ENCODE assay signal across 2 cellular contexts in the genomic region with DNA sequence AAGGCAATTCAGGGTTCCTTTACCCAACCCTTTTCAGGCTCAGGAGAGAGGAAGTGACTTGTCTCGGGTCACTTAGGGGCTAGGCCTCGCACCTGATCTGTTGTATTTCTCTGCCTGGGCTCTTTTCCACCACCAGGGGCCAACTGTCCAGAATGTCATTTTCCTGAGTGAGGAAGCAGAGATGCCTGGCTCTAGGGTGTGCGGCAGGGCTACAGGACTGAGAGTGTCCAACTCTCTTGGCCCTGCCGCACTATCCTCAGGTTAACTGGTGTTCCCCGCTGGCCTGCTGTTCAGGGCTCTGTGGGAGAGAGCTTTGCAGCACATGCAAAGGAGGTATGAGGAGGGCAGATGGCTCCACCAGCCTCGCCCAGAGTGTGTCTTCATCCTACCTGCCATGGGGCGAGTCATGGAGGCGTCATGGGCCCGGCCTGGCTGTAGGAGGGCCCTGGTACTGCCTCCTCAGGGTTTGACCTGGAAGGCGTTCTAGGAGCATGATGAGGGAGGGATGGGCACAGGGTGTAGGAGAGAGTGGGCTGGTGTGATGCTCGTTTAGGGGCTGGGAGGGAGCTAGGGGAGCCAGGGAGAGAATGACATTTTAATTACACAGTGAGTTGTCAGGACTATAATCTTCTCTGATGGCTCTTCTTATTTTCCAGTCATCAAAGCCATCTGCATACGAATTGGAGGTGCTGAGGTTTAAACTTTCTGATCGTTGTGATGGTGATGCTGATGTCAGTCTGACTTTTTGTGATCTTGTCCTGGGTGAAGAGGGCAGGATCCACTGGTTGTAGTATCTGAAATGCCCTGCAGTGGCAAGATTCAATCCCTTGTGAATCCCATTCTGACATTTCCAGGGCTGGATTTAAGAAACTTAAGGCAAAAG.
TF ChIP-seq lines count a peak whose summit lies in the region.

No MANE protein-coding gene starts in this region.

TF ChIP-seq in GM12878, 131 proteins besides CTCF, POLR2A, EP300 and RAD21:
- TF ChIP-seq ZBED1 (IDR thresholded peaks at IDR 0.05; ENCODE audit: borderline replicate concordance) (no peak), RBBP5 (conservative IDR thresholded peaks at IDR 0.05) (no peak)

TF ChIP-seq in HepG2, 621 proteins besides CTCF, POLR2A, EP300 and RAD21 (continues in another document):
- peak; percentile 29; the same call in 1 of the 2 replicates for TF ChIP-seq STAG1 (CRISPR knock-in tag; IDR thresholded peaks at IDR 0.05)
- TF ChIP-seq ZNF891 (CRISPR knock-in tag; IDR thresholded peaks at IDR 0.05) = peak; percentile 74; the same call in 1 of the 2 replicates
- TF ChIP-seq, protein P1, sequence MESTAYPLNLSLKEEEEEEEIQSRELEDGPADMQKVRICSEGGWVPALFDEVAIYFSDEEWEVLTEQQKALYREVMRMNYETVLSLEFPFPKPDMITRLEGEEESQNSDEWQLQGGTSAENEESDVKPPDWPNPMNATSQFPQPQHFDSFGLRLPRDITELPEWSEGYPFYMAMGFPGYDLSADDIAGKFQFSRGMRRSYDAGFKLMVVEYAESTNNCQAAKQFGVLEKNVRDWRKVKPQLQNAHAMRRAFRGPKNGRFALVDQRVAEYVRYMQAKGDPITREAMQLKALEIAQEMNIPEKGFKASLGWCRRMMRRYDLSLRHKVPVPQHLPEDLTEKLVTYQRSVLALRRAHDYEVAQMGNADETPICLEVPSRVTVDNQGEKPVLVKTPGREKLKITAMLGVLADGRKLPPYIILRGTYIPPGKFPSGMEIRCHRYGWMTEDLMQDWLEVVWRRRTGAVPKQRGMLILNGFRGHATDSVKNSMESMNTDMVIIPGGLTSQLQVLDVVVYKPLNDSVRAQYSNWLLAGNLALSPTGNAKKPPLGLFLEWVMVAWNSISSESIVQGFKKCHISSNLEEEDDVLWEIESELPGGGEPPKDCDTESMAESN (CRISPR knock-in tag; conservative IDR thresholded peaks at IDR 0.05) = 0 out of 2 replicates have a peak, but pooled peaks have one; percentile 21
- no peak for TF ChIP-seq KLF11 (CRISPR knock-in tag; IDR thresholded peaks at IDR 0.05)
- TF ChIP-seq, protein P2, sequence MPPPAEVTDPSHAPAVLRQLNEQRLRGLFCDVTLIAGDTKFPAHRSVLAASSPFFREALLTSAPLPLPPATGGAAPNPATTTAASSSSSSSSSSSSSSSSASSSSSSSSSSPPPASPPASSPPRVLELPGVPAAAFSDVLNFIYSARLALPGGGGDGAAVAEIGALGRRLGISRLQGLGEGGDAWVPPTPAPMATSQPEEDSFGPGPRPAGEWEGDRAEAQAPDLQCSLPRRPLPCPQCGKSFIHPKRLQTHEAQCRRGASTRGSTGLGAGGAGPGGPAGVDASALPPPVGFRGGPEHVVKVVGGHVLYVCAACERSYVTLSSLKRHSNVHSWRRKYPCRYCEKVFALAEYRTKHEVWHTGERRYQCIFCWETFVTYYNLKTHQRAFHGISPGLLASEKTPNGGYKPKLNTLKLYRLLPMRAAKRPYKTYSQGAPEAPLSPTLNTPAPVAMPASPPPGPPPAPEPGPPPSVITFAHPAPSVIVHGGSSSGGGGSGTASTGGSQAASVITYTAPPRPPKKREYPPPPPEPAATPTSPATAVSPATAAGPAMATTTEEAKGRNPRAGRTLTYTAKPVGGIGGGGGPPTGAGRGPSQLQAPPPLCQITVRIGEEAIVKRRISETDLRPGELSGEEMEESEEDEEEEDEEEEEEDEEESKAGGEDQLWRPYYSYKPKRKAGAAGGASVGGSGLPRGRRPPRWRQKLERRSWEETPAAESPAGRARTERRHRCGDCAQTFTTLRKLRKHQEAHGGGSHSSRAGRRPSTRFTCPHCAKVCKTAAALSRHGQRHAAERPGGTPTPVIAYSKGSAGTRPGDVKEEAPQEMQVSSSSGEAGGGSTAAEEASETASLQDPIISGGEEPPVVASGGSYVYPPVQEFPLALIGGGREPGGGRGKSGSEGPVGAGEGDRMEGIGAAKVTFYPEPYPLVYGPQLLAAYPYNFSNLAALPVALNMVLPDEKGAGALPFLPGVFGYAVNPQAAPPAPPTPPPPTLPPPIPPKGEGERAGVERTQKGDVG (CRISPR knock-in tag; IDR thresholded peaks at IDR 0.05; ENCODE audit: borderline replicate concordance) = no peak
- no peak for TF ChIP-seq ZZZ3 (CRISPR knock-in tag; IDR thresholded peaks at IDR 0.05; ENCODE audit: borderline replicate concordance)
- no peak for TF ChIP-seq GFI1 (CRISPR knock-in tag; IDR thresholded peaks at IDR 0.05; ENCODE audit: borderline replicate concordance)
- TF ChIP-seq FOSL2 (CRISPR knock-in tag; IDR thresholded peaks at IDR 0.05) = peak; percentile 8; the same call in 1 of the 2 replicates
- TF ChIP-seq, protein P3, sequence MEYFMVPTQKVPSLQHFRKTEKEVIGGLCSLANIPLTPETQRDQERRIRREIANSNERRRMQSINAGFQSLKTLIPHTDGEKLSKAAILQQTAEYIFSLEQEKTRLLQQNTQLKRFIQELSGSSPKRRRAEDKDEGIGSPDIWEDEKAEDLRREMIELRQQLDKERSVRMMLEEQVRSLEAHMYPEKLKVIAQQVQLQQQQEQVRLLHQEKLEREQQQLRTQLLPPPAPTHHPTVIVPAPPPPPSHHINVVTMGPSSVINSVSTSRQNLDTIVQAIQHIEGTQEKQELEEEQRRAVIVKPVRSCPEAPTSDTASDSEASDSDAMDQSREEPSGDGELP (IDR thresholded peaks at IDR 0.05; ENCODE audit: borderline replicate concordance, low read depth) = 0 out of 2 replicates have a peak, but pooled peaks have one; percentile 10
- TF ChIP-seq ZNF605 (CRISPR knock-in tag; IDR thresholded peaks at IDR 0.05) = 0 out of 2 replicates have a peak, but pooled peaks have one; percentile 5
- TF ChIP-seq, protein P4, sequence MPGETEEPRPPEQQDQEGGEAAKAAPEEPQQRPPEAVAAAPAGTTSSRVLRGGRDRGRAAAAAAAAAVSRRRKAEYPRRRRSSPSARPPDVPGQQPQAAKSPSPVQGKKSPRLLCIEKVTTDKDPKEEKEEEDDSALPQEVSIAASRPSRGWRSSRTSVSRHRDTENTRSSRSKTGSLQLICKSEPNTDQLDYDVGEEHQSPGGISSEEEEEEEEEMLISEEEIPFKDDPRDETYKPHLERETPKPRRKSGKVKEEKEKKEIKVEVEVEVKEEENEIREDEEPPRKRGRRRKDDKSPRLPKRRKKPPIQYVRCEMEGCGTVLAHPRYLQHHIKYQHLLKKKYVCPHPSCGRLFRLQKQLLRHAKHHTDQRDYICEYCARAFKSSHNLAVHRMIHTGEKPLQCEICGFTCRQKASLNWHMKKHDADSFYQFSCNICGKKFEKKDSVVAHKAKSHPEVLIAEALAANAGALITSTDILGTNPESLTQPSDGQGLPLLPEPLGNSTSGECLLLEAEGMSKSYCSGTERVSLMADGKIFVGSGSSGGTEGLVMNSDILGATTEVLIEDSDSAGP (CRISPR knock-in tag; IDR thresholded peaks at IDR 0.05; ENCODE audit: borderline replicate concordance) = peak; percentile 17; the same call in 1 of the 2 replicates
- no peak for TF ChIP-seq MIER2 (CRISPR knock-in tag; IDR thresholded peaks at IDR 0.05)
- TF ChIP-seq ZFY (CRISPR knock-in tag; IDR thresholded peaks at IDR 0.05) = peak; percentile 50; the same call in 1 of the 2 replicates
- 0 out of 2 replicates have a peak, but pooled peaks have one; percentile 25 for TF ChIP-seq ZBTB38 (CRISPR knock-in tag; IDR thresholded peaks at IDR 0.05)
- peak; percentile 29; the same call in 1 of the 2 replicates for TF ChIP-seq RARA (CRISPR knock-in tag; IDR thresholded peaks at IDR 0.05)
- TF ChIP-seq ZNF180 (CRISPR knock-in tag; IDR thresholded peaks at IDR 0.05; ENCODE audit: borderline replicate concordance, low read depth) = no peak
- TF ChIP-seq AGO1 (IDR thresholded peaks at IDR 0.05; ENCODE audit: low read depth, low read length, poor library complexity, severe bottlenecking) = no peak
- TF ChIP-seq ZFP62 (CRISPR knock-in tag; IDR thresholded peaks at IDR 0.05) = no peak
- TF ChIP-seq, protein P5, sequence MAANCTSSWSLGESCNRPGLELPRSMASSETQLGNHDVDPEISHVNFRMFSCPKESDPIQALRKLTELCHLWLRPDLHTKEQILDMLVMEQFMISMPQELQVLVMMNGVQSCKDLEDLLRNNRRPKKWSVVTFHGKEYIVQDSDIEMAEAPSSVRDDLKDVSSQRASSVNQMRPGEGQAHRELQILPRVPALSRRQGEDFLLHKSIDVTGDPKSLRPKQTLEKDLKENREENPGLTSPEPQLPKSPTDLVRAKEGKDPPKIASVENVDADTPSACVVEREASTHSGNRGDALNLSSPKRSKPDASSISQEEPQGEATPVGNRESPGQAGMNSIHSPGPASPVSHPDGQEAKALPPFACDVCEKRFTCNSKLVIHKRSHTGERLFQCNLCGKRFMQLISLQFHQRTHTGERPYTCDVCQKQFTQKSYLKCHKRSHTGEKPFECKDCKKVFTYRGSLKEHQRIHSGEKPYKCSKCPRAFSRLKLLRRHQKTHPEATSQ (CRISPR knock-in tag; IDR thresholded peaks at IDR 0.05; ENCODE audit: borderline replicate concordance) = no peak
- peak; percentile 74 for TF ChIP-seq ZFX (CRISPR knock-in tag; IDR thresholded peaks at IDR 0.05; ENCODE audit: low read depth)
- peak; percentile 32; the same call in 1 of the 2 replicates for TF ChIP-seq ZNF253 (CRISPR knock-in tag; IDR thresholded peaks at IDR 0.05; ENCODE audit: borderline replicate concordance)
- no peak for TF ChIP-seq NR2F2 (IDR thresholded peaks at IDR 0.05; ENCODE audit: borderline replicate concordance, low read depth)
- TF ChIP-seq, protein P6, sequence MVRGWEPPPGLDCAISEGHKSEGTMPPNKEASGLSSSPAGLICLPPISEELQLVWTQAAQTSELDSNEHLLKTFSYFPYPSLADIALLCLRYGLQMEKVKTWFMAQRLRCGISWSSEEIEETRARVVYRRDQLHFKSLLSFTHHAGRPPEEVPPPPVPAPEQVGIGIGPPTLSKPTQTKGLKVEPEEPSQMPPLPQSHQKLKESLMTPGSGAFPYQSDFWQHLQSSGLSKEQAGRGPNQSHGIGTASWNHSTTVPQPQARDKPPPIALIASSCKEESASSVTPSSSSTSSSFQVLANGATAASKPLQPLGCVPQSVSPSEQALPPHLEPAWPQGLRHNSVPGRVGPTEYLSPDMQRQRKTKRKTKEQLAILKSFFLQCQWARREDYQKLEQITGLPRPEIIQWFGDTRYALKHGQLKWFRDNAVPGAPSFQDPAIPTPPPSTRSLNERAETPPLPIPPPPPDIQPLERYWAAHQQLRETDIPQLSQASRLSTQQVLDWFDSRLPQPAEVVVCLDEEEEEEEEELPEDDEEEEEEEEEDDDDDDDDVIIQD (CRISPR knock-in tag; IDR thresholded peaks at IDR 0.05; ENCODE audit: low read depth) = peak; percentile 76; the same call in 1 of the 2 replicates
- no peak for TF ChIP-seq ZNF652 (CRISPR knock-in tag; IDR thresholded peaks at IDR 0.05; ENCODE audit: borderline replicate concordance, low read depth)
- TF ChIP-seq, protein P7, sequence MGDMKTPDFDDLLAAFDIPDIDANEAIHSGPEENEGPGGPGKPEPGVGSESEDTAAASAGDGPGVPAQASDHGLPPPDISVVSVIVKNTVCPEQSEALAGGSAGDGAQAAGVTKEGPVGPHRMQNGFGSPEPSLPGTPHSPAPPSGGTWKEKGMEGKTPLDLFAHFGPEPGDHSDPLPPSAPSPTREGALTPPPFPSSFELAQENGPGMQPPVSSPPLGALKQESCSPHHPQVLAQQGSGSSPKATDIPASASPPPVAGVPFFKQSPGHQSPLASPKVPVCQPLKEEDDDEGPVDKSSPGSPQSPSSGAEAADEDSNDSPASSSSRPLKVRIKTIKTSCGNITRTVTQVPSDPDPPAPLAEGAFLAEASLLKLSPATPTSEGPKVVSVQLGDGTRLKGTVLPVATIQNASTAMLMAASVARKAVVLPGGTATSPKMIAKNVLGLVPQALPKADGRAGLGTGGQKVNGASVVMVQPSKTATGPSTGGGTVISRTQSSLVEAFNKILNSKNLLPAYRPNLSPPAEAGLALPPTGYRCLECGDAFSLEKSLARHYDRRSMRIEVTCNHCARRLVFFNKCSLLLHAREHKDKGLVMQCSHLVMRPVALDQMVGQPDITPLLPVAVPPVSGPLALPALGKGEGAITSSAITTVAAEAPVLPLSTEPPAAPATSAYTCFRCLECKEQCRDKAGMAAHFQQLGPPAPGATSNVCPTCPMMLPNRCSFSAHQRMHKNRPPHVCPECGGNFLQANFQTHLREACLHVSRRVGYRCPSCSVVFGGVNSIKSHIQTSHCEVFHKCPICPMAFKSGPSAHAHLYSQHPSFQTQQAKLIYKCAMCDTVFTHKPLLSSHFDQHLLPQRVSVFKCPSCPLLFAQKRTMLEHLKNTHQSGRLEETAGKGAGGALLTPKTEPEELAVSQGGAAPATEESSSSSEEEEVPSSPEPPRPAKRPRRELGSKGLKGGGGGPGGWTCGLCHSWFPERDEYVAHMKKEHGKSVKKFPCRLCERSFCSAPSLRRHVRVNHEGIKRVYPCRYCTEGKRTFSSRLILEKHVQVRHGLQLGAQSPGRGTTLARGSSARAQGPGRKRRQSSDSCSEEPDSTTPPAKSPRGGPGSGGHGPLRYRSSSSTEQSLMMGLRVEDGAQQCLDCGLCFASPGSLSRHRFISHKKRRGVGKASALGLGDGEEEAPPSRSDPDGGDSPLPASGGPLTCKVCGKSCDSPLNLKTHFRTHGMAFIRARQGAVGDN (CRISPR knock-in tag; IDR thresholded peaks at IDR 0.05) = peak; percentile 61
- TF ChIP-seq, protein P8, sequence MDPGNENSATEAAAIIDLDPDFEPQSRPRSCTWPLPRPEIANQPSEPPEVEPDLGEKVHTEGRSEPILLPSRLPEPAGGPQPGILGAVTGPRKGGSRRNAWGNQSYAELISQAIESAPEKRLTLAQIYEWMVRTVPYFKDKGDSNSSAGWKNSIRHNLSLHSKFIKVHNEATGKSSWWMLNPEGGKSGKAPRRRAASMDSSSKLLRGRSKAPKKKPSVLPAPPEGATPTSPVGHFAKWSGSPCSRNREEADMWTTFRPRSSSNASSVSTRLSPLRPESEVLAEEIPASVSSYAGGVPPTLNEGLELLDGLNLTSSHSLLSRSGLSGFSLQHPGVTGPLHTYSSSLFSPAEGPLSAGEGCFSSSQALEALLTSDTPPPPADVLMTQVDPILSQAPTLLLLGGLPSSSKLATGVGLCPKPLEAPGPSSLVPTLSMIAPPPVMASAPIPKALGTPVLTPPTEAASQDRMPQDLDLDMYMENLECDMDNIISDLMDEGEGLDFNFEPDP (CRISPR knock-in tag; conservative IDR thresholded peaks at IDR 0.05) = 0 out of 2 replicates have a peak, but pooled peaks have one; percentile 75
- TF ChIP-seq ZNF329 (CRISPR knock-in tag; IDR thresholded peaks at IDR 0.05; ENCODE audit: low read depth) = 0 out of 2 replicates have a peak, but pooled peaks have one; percentile 8
- TF ChIP-seq, protein P9, sequence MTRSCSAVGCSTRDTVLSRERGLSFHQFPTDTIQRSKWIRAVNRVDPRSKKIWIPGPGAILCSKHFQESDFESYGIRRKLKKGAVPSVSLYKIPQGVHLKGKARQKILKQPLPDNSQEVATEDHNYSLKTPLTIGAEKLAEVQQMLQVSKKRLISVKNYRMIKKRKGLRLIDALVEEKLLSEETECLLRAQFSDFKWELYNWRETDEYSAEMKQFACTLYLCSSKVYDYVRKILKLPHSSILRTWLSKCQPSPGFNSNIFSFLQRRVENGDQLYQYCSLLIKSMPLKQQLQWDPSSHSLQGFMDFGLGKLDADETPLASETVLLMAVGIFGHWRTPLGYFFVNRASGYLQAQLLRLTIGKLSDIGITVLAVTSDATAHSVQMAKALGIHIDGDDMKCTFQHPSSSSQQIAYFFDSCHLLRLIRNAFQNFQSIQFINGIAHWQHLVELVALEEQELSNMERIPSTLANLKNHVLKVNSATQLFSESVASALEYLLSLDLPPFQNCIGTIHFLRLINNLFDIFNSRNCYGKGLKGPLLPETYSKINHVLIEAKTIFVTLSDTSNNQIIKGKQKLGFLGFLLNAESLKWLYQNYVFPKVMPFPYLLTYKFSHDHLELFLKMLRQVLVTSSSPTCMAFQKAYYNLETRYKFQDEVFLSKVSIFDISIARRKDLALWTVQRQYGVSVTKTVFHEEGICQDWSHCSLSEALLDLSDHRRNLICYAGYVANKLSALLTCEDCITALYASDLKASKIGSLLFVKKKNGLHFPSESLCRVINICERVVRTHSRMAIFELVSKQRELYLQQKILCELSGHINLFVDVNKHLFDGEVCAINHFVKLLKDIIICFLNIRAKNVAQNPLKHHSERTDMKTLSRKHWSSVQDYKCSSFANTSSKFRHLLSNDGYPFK (CRISPR knock-in tag; IDR thresholded peaks at IDR 0.05; ENCODE audit: borderline replicate concordance) = no peak
- TF ChIP-seq KLF15 (CRISPR knock-in tag; IDR thresholded peaks at IDR 0.05; ENCODE audit: borderline replicate concordance) = no peak
